ENCODE assay signal across 8 cellular contexts in genomic region chr2:225041210-225041870, GRCh38. TPM values are rescaled to one million over a fixed set of nuclear protein-coding genes. Genes with fewer than 3 reads are reported as not detected.
A peak's percentile ranks its signal among the peaks of the same experiment; 100 is the strongest.
DNase-seq lines count a peak whose midpoint lies in the region; ATAC-seq and TF ChIP-seq lines count a peak whose summit lies in the region.

No MANE protein-coding gene starts in this region.

- peak; percentile 61 for DNase-seq in NCI-H748 (lab: John Stamatoyannopoulos, UW; ENCODE audit: unreplicated experiment)
- DNase-seq in activated T-cell treated with anti-CD3 and anti-CD28 coated beads, Interleukin-2, amount 50 U/mL, for 4 hours = peak; percentile 58
- DNase-seq in foreskin keratinocyte = peak in 1 of 2 donors; percentile 41
- DNase-seq in ovary = peak in 3 of 5 donors; percentile 21 to 57 (median 38)
- DNase-seq in tibial artery = peak in 1 of 2 donors; percentile 24
- DNase-seq in NCI-H2081 (lab: John Stamatoyannopoulos, UW) = no peak

- TF ChIP-seq CTCF in foreskin keratinocyte (conservative IDR thresholded peaks at IDR 0.05) (no peak), ovary (IDR thresholded peaks at IDR 0.05) (no peak), tibial artery (IDR thresholded peaks at IDR 0.05) (no peak)

- TF ChIP-seq EP300 in ovary (IDR thresholded peaks at IDR 0.05) = no peak

- H3K27ac ChIP-seq in foreskin keratinocyte (no peak overlapping the region), ovary (peak overlapping the region; percentile 73 to 92), tibial artery (peak overlapping the region in 1 of 2 donors; percentile 20)

- H3K4me1 Mint-ChIP-seq in activated T-cell treated with anti-CD3 and anti-CD28 coated beads, Interleukin-2, amount 50 U/mL, for 4 hours (ENCODE audit: low read depth) = peaks cover 59% of the 10 kb centered on the region

- H3K27me3 ChIP-seq in foreskin keratinocyte (peaks cover 11% of the 10 kb centered on the region), ovary (no peaks in the 10 kb centered on the region), tibial artery (no peaks in the 10 kb centered on the region)

- H3K9me3 Mint-ChIP-seq in activated T-cell treated with anti-CD3 and anti-CD28 coated beads, Interleukin-2, amount 50 U/mL, for 4 hours = no peaks in the 10 kb centered on the region

- peak overlapping the region; percentile 50 for H3K4me3 ChIP-seq in ovary
- peak overlapping the region; percentile 56 to 76 for H3K4me3 ChIP-seq in tibial artery

- WGBS in ovary, 3 donors = 0 to 1% (median 0%) methylated on average over 28 of the region's 28 CpGs

- ATAC-seq in GM18498 (IDR thresholded peaks at IDR 0.05; ENCODE audit: unreplicated experiment) (peak; percentile 61), HG02623 (IDR thresholded peaks at IDR 0.05; ENCODE audit: unreplicated experiment) (peak; percentile 57), foreskin keratinocyte (peak; percentile 48)
- peak; percentile 58 to 68 for ATAC-seq in activated T-cell treated with anti-CD3 and anti-CD28 coated beads, Interleukin-2, amount 50 U/mL, for 4 hours

- H3K9me3 ChIP-seq in ovary (no peaks in the 10 kb centered on the region), tibial artery (no peaks in the 10 kb centered on the region)

- H3K27me3 Mint-ChIP-seq in activated T-cell treated with anti-CD3 and anti-CD28 coated beads, Interleukin-2, amount 50 U/mL, for 4 hours (ENCODE audit: low read depth) = no peaks in the 10 kb centered on the region

- H3K4me3 Mint-ChIP-seq in activated T-cell treated with anti-CD3 and anti-CD28 coated beads, Interleukin-2, amount 50 U/mL, for 4 hours = peak overlapping the region; percentile 98

- TF ChIP-seq POLR2A in ovary (IDR thresholded peaks at IDR 0.05) = no peak

- H3K36me3 Mint-ChIP-seq in activated T-cell treated with anti-CD3 and anti-CD28 coated beads, Interleukin-2, amount 50 U/mL, for 4 hours (ENCODE audit: insufficient read depth) = peaks cover 4% of the 10 kb centered on the region

- H3K36me3 ChIP-seq in ovary (no peaks in the 10 kb centered on the region), tibial artery (no peaks in the 10 kb centered on the region)

- intact Hi-C loops in ovary (cut with DNase I) = no loop called here
- intact Hi-C loops in tibial artery (cut with DNase I; ENCODE audit: low total_unique reads) = no loop called here

- no peaks in the 10 kb centered on the region for H3K4me1 ChIP-seq in foreskin keratinocyte
- peaks cover 19% of the 10 kb centered on the region for H3K4me1 ChIP-seq in ovary (ENCODE audit: insufficient read depth)
- peaks cover 0 to 27% (median 10%) of the 10 kb centered on the region in 4 donors for H3K4me1 ChIP-seq in tibial artery

RNA-seq across cellular contexts. Expression of gene DOCK10, which starts 0.9 kb away (rescaled TPM):
- total RNA-seq in activated T-cell treated with anti-CD3 and anti-CD28 coated beads, Interleukin-2, amount 50 U/mL, for 4 hours = 100 to 1,000 TPM; 173 to 222 (median 219) TPM
- total RNA-seq in foreskin keratinocyte = 8.7 and 9.8 TPM in 2 replicates
- polyA plus RNA-seq in foreskin keratinocyte = 1.9 and 2.3 TPM in 2 replicates
- total RNA-seq in ovary = 10 to 100 TPM; 28.9 to 42.5 (median 32.8) TPM
- 10 to 100 TPM; 15.3 to 15.9 TPM for polyA plus RNA-seq in ovary

Comparison
In these comparisons a context has a peak if more than half of its experiments do, and no peak if none do; other contexts are left out.
1. DNase-seq: peak in NCI-H748 (single experiment), activated T-cell treated with anti-CD3 and anti-CD28 coated beads, Interleukin-2, amount 50 U/mL, for 4 hours (single experiment) and ovary (3 of 5); none in NCI-H2081 (0 of 2).
2. RNA of gene DOCK10, which starts 0.9 kb away (total RNA-seq): 173 to 222 TPM in activated T-cell treated with anti-CD3 and anti-CD28 coated beads, Interleukin-2, amount 50 U/mL, for 4 hours; 28.9 to 42.5 TPM in ovary and 8.7 to 9.8 TPM in foreskin keratinocyte; every median in the first group is over 4 times any median in the second.
3. Peak in every context shown above with its lines, with median percentiles within 50 percentile points of each other: ATAC-seq.